1 cellular context compared by ENCODE assay signal in genomic region chr12:123696209-123696608, GRCh38.
TF ChIP-seq lines count a peak whose summit lies in the region.

No MANE protein-coding gene starts in this region.

TF ChIP-seq in HepG2, 621 proteins besides CTCF, POLR2A, EP300 and RAD21:
- TF ChIP-seq ZXDC (CRISPR knock-in tag; IDR thresholded peaks at IDR 0.05) (no peak), ZNF761 (CRISPR knock-in tag; conservative IDR thresholded peaks at IDR 0.05) (no peak), ZNF12 (CRISPR knock-in tag; IDR thresholded peaks at IDR 0.05) (no peak), ZNF577 (CRISPR knock-in tag; IDR thresholded peaks at IDR 0.05; ENCODE audit: borderline replicate concordance, low read depth) (no peak), CREB1 (IDR thresholded peaks at IDR 0.05) (no peak), CREB1 (CRISPR knock-in tag; IDR thresholded peaks at IDR 0.05) (no peak), U2AF2 (IDR thresholded peaks at IDR 0.05; ENCODE audit: low read depth, low read length) (no peak), TFE3 (CRISPR knock-in tag; IDR thresholded peaks at IDR 0.05) (no peak), ARID2 (CRISPR knock-in tag; IDR thresholded peaks at IDR 0.05; ENCODE audit: borderline replicate concordance) (no peak), ZNF710 (CRISPR knock-in tag; IDR thresholded peaks at IDR 0.05; ENCODE audit: borderline replicate concordance) (no peak), ZNF430 (CRISPR knock-in tag; IDR thresholded peaks at IDR 0.05) (no peak), ZNF709 (CRISPR knock-in tag; IDR thresholded peaks at IDR 0.05) (no peak), ZNF800 (CRISPR knock-in tag; IDR thresholded peaks at IDR 0.05) (no peak), HNRNPH1 (optimal IDR thresholded peaks at IDR 0.05; ENCODE audit: low read depth, low read length) (no peak), ZNF570 (CRISPR knock-in tag; IDR thresholded peaks at IDR 0.05; ENCODE audit: borderline replicate concordance) (no peak), ZNF292 (CRISPR knock-in tag; IDR thresholded peaks at IDR 0.05; ENCODE audit: borderline replicate concordance, low read depth) (no peak)
